ENCODE assay signal across 1 cellular context in genomic region chr16:81744385-81744784, GRCh38.
TF ChIP-seq lines count a peak whose summit lies in the region.

No MANE protein-coding gene starts in this region.

TF ChIP-seq in K562, 482 proteins besides CTCF, POLR2A, EP300 and RAD21 (continued from another document):
- TF ChIP-seq, protein P1, sequence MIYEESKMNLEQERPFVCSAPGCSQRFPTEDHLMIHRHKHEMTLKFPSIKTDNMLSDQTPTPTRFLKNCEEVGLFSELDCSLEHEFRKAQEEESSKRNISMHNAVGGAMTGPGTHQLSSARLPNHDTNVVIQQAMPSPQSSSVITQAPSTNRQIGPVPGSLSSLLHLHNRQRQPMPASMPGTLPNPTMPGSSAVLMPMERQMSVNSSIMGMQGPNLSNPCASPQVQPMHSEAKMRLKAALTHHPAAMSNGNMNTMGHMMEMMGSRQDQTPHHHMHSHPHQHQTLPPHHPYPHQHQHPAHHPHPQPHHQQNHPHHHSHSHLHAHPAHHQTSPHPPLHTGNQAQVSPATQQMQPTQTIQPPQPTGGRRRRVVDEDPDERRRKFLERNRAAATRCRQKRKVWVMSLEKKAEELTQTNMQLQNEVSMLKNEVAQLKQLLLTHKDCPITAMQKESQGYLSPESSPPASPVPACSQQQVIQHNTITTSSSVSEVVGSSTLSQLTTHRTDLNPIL (CRISPR knock-in tag; IDR thresholded peaks at IDR 0.05) = no peak
- TF ChIP-seq ID3 (CRISPR knock-in tag; IDR thresholded peaks at IDR 0.05) (no peak), ID3 (tag; IDR thresholded peaks at IDR 0.05) (no peak), CBFA2T3 (IDR thresholded peaks at IDR 0.05) (peak; percentile 62), SPI1 (IDR thresholded peaks at IDR 0.05; ENCODE audit: borderline replicate concordance, low read depth, low read length) (no peak), ZNF384 (IDR thresholded peaks at IDR 0.05; ENCODE audit: low read depth, low read length) (peak; percentile 59), MTA1 (IDR thresholded peaks at IDR 0.05; ENCODE audit: borderline replicate concordance) (no peak)
